In genomic region chr1:109201123-109201703, GRCh38 we compare ENCODE assay signal across 2 cellular contexts.
TF ChIP-seq lines count a peak whose summit lies in the region.

No MANE protein-coding gene starts in this region.

TF ChIP-seq in SK-N-SH, 30 proteins besides CTCF, POLR2A, EP300 and RAD21:
- TF ChIP-seq YY1 (IDR thresholded peaks at IDR 0.05; ENCODE audit: low read depth) (no peak), USF2 (IDR thresholded peaks at IDR 0.05; ENCODE audit: borderline replicate concordance, low read depth, low read length) (no peak), FOXM1 (IDR thresholded peaks at IDR 0.05; ENCODE audit: low read depth) (no peak), TCF12 (IDR thresholded peaks at IDR 0.05) (no peak), FOSL2 (IDR thresholded peaks at IDR 0.05; ENCODE audit: borderline replicate concordance, low read depth) (peak; percentile 40; the same call in 1 of the 2 replicates), TEAD4 (IDR thresholded peaks at IDR 0.05; ENCODE audit: borderline replicate concordance, insufficient read depth) (no peak), EZH2phosphoT487 (IDR thresholded peaks at IDR 0.05; ENCODE audit: borderline replicate concordance, low read depth) (no peak), GABPA (IDR thresholded peaks at IDR 0.05; ENCODE audit: low read depth) (no peak), SMC3 (IDR thresholded peaks at IDR 0.05; ENCODE audit: low read depth, low read length) (peak; percentile 41; the same call in 1 of the 2 replicates), ELF1 (IDR thresholded peaks at IDR 0.05) (no peak), REST (IDR thresholded peaks at IDR 0.05; ENCODE audit: low read depth, low read length) (no peak)

TF ChIP-seq in GM12878, 131 proteins besides CTCF, POLR2A, EP300 and RAD21:
- TF ChIP-seq MEF2B (IDR thresholded peaks at IDR 0.05; ENCODE audit: partially characterized antibody, poor library complexity, severe bottlenecking) (peak; percentile 18), SMC3 (IDR thresholded peaks at IDR 0.05; ENCODE audit: borderline replicate concordance, low read length) (peak; percentile 31; the same call in 1 of the 2 replicates), YY1 (IDR thresholded peaks at IDR 0.05; ENCODE audit: low read depth, low read length) (0 out of 2 replicates have a peak, but pooled peaks have one; percentile 31), REST (IDR thresholded peaks at IDR 0.05; ENCODE audit: low read depth, low read length) (no peak), ZSCAN29 (IDR thresholded peaks at IDR 0.05) (no peak)
